Comparison of ENCODE assay signal across 12 cellular contexts in genomic region chr12:65100140-65100539, GRCh38. TPM values are rescaled to one million over a fixed set of nuclear protein-coding genes. Genes with fewer than 3 reads are reported as not detected.
A peak's percentile ranks its signal among the peaks of the same experiment; 100 is the strongest.
DNase-seq lines count a peak whose midpoint lies in the region; ATAC-seq, FAIRE-seq and TF ChIP-seq lines count a peak whose summit lies in the region.
"Had no signal": no experiment of that assay in that cellular context is flagged by ENCODE, and none has a peak within 500 bp of the region (broad histone marks: within the 10 kb centered on the region; RNA-seq: fewer than 3 reads in every experiment).

No MANE protein-coding gene starts in this region.

- H3K27ac Mint-ChIP-seq in Caco-2 (ENCODE audit: unreplicated experiment) = no peak overlapping the region
- no peak overlapping the region for H3K27ac Mint-ChIP-seq in WTC11

- intact Hi-C loops in Caco-2 (cut with micrococcal nuclease; ENCODE audit: unreplicated experiment) = loop anchor here (1.0 kb wide), 2 partner anchors 209 to 298 kb away; no protein-coding TSS in a partner anchor

- no peaks in the 10 kb centered on the region for H3K9me3 Mint-ChIP-seq in Caco-2 (ENCODE audit: unreplicated experiment)
- H3K9me3 Mint-ChIP-seq in WTC11 = no peaks in the 10 kb centered on the region

- H3K9me1 ChIP-seq in keratinocyte (ENCODE audit: control insufficient read depth, extremely low read depth, insufficient read depth, low read length) = no peaks in the 10 kb centered on the region

- no peaks in the 10 kb centered on the region for H3K79me2 ChIP-seq in keratinocyte (ENCODE audit: control insufficient read depth, insufficient read depth, low read length)

- no TSS peak for BruUV-seq in Caco-2 (replicated peaks; lab: Mats Ljungman, UMichigan)

- WGBS in tibial nerve, 2 donors = 50 to 61% methylated on average over 3 of the region's 3 CpGs
- 80 to 84% (median 81%) methylated on average over 3 of the region's 3 CpGs for WGBS in small intestine, 3 donors

- H3K4me1 Mint-ChIP-seq in Caco-2 (ENCODE audit: low read depth, unreplicated experiment) (no peaks in the 10 kb centered on the region), WTC11 (peaks cover 16% of the 10 kb centered on the region)

- H3K4me3 ChIP-seq in Caco-2 (ENCODE audit: low read depth, low read length) (no peak overlapping the region), keratinocyte (ENCODE audit: control insufficient read depth in 2 of 3, extremely low read depth in 1 of 3, insufficient read depth in 2 of 3, low read depth in 1 of 3, low read length in 3 of 3) (no peak overlapping the region), tibial nerve (no peak overlapping the region), small intestine (ENCODE audit: low read depth in 1 of 2, low read length in 2 of 2) (no peak overlapping the region)

- FAIRE-seq in keratinocyte (lab: Jason Lieb, UNC) (no peak), small intestine (lab: Jason Lieb, UNC) (no peak)

- no peak overlapping the region for H3K27ac ChIP-seq in keratinocyte (ENCODE audit: control insufficient read depth, insufficient read depth, low read length)
- H3K27ac ChIP-seq in tibial nerve = no peak overlapping the region
- H3K27ac ChIP-seq in small intestine (ENCODE audit: low read depth in 1 of 2, low read length in 1 of 2) = no peak overlapping the region

- H3K4me1 ChIP-seq in Caco-2 (no peaks in the 10 kb centered on the region), keratinocyte (ENCODE audit: control insufficient read depth, extremely low read depth, insufficient read depth, low read length) (no peaks in the 10 kb centered on the region), tibial nerve (no peaks in the 10 kb centered on the region), small intestine (ENCODE audit: control insufficient read depth in 2 of 2, insufficient read depth in 1 of 2, low read depth in 1 of 2, low read length in 1 of 2) (no peaks in the 10 kb centered on the region)

- peak; percentile 44 to 49 for TF ChIP-seq CTCF in Caco-2 (IDR thresholded peaks at IDR 0.05; ENCODE audit: insufficient read depth in 1 of 2, low read depth in 1 of 2, low read length in 1 of 2, severe bottlenecking in 1 of 2, unreplicated experiment in 1 of 2)
- TF ChIP-seq CTCF in WTC11 (IDR thresholded peaks at IDR 0.05) = peak; percentile 28; the same call in 1 of the 2 replicates
- TF ChIP-seq CTCF in keratinocyte (optimal IDR thresholded peaks at IDR 0.05 in 1 of 3, IDR thresholded peaks at IDR 0.05 in 1 of 3, conservative IDR thresholded peaks at IDR 0.05 in 1 of 3; ENCODE audit: extremely low read depth in 1 of 3, insufficient read depth in 2 of 3, low read length in 3 of 3) = peak in 2 of 3 experiments; percentile 18 to 43
- TF ChIP-seq CTCF in tibial nerve (IDR thresholded peaks at IDR 0.05) = no peak

- no peak for TF ChIP-seq EP300 in tibial nerve (IDR thresholded peaks at IDR 0.05)

- DNase-seq in Caco-2 = peak in 1 of 2 experiments; percentile 52
- DNase-seq in HT1080 (ENCODE audit: low read depth) = peak; percentile 34
- no peak for DNase-seq in WTC11 (ENCODE audit: low spot score)
- no peak for DNase-seq in keratinocyte (ENCODE audit: low read depth, low spot score)
- DNase-seq in stimulated activated CD4-positive, alpha-beta T cell treated with anti-CD3 and anti-CD28 coated beads, Interleukin-4, amount 100 ng/mL, for 1 hour = no peak
- no peak for DNase-seq in tibial nerve (ENCODE audit: low spot score in 2 of 2)
- DNase-seq in small intestine = no peak
- DNase-seq: activated CD4-positive, alpha-beta T cell treated with anti-CD3 and anti-CD28 coated beads for 1 hour; cortex of kidney; hippocampal formation; NCI-H1436 had no signal

- H3K36me3 ChIP-seq in Caco-2 (ENCODE audit: control insufficient read depth, insufficient read depth, low read length) (no peaks in the 10 kb centered on the region), keratinocyte (ENCODE audit: control insufficient read depth in 2 of 2, extremely low read depth in 1 of 2, insufficient read depth in 2 of 2, low read length in 2 of 2) (no peaks in the 10 kb centered on the region), tibial nerve (no peaks in the 10 kb centered on the region), small intestine (ENCODE audit: control insufficient read depth in 2 of 2, insufficient read depth in 2 of 2, low read length in 2 of 2) (no peaks in the 10 kb centered on the region)

- H3K36me3 Mint-ChIP-seq in Caco-2 (ENCODE audit: insufficient read depth, unreplicated experiment) = no peaks in the 10 kb centered on the region
- H3K36me3 Mint-ChIP-seq in WTC11 = no peaks in the 10 kb centered on the region

- POLR2A ChIA-PET in Caco-2 (lab: Charles Lee) (interaction anchor here (0.5 kb wide), 1 partner anchor 78 kb away, joined by 4 read pairs; no protein-coding TSS in a partner anchor), WTC11 (lab: Charles Lee) (no interaction called here)

- no peak for TF ChIP-seq POLR2A in tibial nerve (IDR thresholded peaks at IDR 0.05)

- H3K27me3 ChIP-seq in Caco-2 (replicated peaks; ENCODE audit: control insufficient read depth, insufficient read depth, low read length) (no peaks in the 10 kb centered on the region), keratinocyte (ENCODE audit: control insufficient read depth, extremely low read depth, insufficient read depth, low read length) (peaks cover 15% of the 10 kb centered on the region), tibial nerve (no peaks in the 10 kb centered on the region), small intestine (ENCODE audit: control insufficient read depth in 2 of 2, insufficient read depth in 2 of 2, low read length in 2 of 2) (peaks cover 0 to 5% of the 10 kb centered on the region in 2 donors)

- no peak overlapping the region for H2AFZ ChIP-seq in keratinocyte (ENCODE audit: control insufficient read depth, low read length)

- H3K27me3 Mint-ChIP-seq in Caco-2 (ENCODE audit: insufficient read depth, unreplicated experiment) (no peaks in the 10 kb centered on the region), WTC11 (ENCODE audit: low read depth) (peaks cover 8% of the 10 kb centered on the region)

- no peak overlapping the region for H3K9ac ChIP-seq in keratinocyte (ENCODE audit: control insufficient read depth, extremely low read depth, insufficient read depth, low read length)

- ATAC-seq in WTC11 (peak; percentile 79), GM19023 (IDR thresholded peaks at IDR 0.05; ENCODE audit: unreplicated experiment) (no peak)

- H3K4me3 Mint-ChIP-seq in Caco-2 (ENCODE audit: unreplicated experiment) = no peak overlapping the region
- H3K4me3 Mint-ChIP-seq in WTC11 = no peak overlapping the region

- H4K20me1 ChIP-seq in keratinocyte (ENCODE audit: control insufficient read depth, extremely low read depth, insufficient read depth, low read length) = no peaks in the 10 kb centered on the region

- no peak overlapping the region for H3K4me2 ChIP-seq in keratinocyte (ENCODE audit: control insufficient read depth, extremely low read depth, insufficient read depth, low read depth, low read length)

- H3K9me3 ChIP-seq in Caco-2 = no peaks in the 10 kb centered on the region
- no peaks in the 10 kb centered on the region for H3K9me3 ChIP-seq in keratinocyte (ENCODE audit: control insufficient read depth, low read depth, low read length)
- no peaks in the 10 kb centered on the region for H3K9me3 ChIP-seq in tibial nerve
- H3K9me3 ChIP-seq in small intestine (ENCODE audit: control insufficient read depth, low read depth) = no peaks in the 10 kb centered on the region

- CTCF ChIA-PET in Caco-2 (lab: Charles Lee) (no interaction called here), WTC11 (lab: Charles Lee) (interaction anchor here (0.6 to 3.0 kb wide), 6 partner anchors 61 to 299 kb away, joined by 3 to 15 read pairs (median 3); no protein-coding TSS in a partner anchor)

- dilution Hi-C loops in keratinocyte (cut with MboI; ENCODE audit: extremely low pct_ligation_motif_present, low sequenced_read_pairs) = no loop called here

TF ChIP-seq in WTC11, 78 proteins besides CTCF, POLR2A, EP300 and RAD21 (continues in another document):
- no peak for TF ChIP-seq ZNF232 (CRISPR knock-in tag; IDR thresholded peaks at IDR 0.05)
- TF ChIP-seq STAT6 (CRISPR knock-in tag; conservative IDR thresholded peaks at IDR 0.05; ENCODE audit: low read depth) = no peak
- TF ChIP-seq ZNF138 (CRISPR knock-in tag; conservative IDR thresholded peaks at IDR 0.05) = no peak
- TF ChIP-seq TCF7 (CRISPR knock-in tag; IDR thresholded peaks at IDR 0.05; ENCODE audit: low read depth) = no peak
- TF ChIP-seq FOXJ3 (CRISPR knock-in tag; IDR thresholded peaks at IDR 0.05; ENCODE audit: borderline replicate concordance) = no peak

RNA-seq across cellular contexts. Expression of gene WIF1, which starts 21.0 kb away (rescaled TPM):
- total RNA-seq in Caco-2 (2022) (not detected in 2 replicates), WTC11 (2021) (0.69 to 1.8 TPM (median 1.5 TPM) in 3 replicates), tibial nerve (not detected)
- not detected in 2 replicates for total RNA-seq in HT1080 (2014; rRNA removed; shearing (Covaris generic))
- not detected in 2 replicates for polyA plus RNA-seq in HT1080 (2015; cell fraction: cytosol; rRNA removed)
- polyA plus RNA-seq in HT1080 (2015; cell fraction: nucleus; rRNA removed) = not detected in 2 replicates
- polyA plus RNA-seq in keratinocyte (not detected in 3 replicates), small intestine (under 1 TPM in 1 of 3 donors, not detected in 2; 0.30 TPM)
- not detected for polyA plus RNA-seq in keratinocyte (2011; ENCODE audit: low read depth)
- polyA plus RNA-seq in keratinocyte (2011; cell fraction: cytosol; rRNA removed) = not detected in 2 replicates
- not detected in 2 replicates for polyA plus RNA-seq in keratinocyte (2011; cell fraction: nucleus; rRNA removed)
- not detected in 2 replicates for polyA plus RNA-seq in keratinocyte (2012; ENCODE audit: low replicate concordance)
- polyA minus RNA-seq in keratinocyte = not detected in 3 replicates
- polyA minus RNA-seq in keratinocyte (2011; cell fraction: cytosol; rRNA and poly(A)+ RNA removed) = not detected
- not detected in 2 replicates for polyA minus RNA-seq in keratinocyte (2011; cell fraction: nucleus; rRNA and poly(A)+ RNA removed)

Comparison
In these comparisons a context has a peak if more than half of its experiments do, and no peak if none do; other contexts are left out.
1. CTCF ChIP-seq: peak in Caco-2 (2 of 2), WTC11 (single experiment) and keratinocyte (2 of 3); none in tibial nerve (0 of 5).